1 cellular context compared by ENCODE assay signal in genomic region chr6:36383608-36384007, GRCh38.
TF ChIP-seq lines count a peak whose summit lies in the region.

No MANE protein-coding gene starts in this region.

TF ChIP-seq in K562, 482 proteins besides CTCF, POLR2A, EP300 and RAD21:
- TF ChIP-seq JUND (IDR thresholded peaks at IDR 0.05; ENCODE audit: borderline replicate concordance, low read depth, low read length) (peak; percentile 40; the same call in 1 of the 2 replicates), JUND (tag; IDR thresholded peaks at IDR 0.05; ENCODE audit: borderline replicate concordance, low read depth, low read length) (0 out of 3 replicates have a peak, but pooled peaks have one; percentile 12), RBM34 (IDR thresholded peaks at IDR 0.05; ENCODE audit: borderline replicate concordance, insufficient read depth, low read length) (no peak), ATF3 (IDR thresholded peaks at IDR 0.05) (peak; percentile 55; the same call in 1 of the 2 replicates), ATF3 (CRISPR knock-in tag; conservative IDR thresholded peaks at IDR 0.05) (no peak), FOSL1 (tag; conservative IDR thresholded peaks at IDR 0.05) (0 out of 2 replicates have a peak, but pooled peaks have one; percentile 35), PKNOX1 (IDR thresholded peaks at IDR 0.05) (peak; percentile 50; the same call in 1 of the 2 replicates), MEIS2 (IDR thresholded peaks at IDR 0.05; ENCODE audit: partially characterized antibody) (peak; percentile 89), POLR2H (tag; IDR thresholded peaks at IDR 0.05; ENCODE audit: low read depth) (no peak), ZEB2 (IDR thresholded peaks at IDR 0.05) (0 out of 2 replicates have a peak, but pooled peaks have one; percentile 28), CEBPB (tag; IDR thresholded peaks at IDR 0.05) (no peak), PBX2 (CRISPR knock-in tag; IDR thresholded peaks at IDR 0.05; ENCODE audit: low read depth) (no peak), PBX2 (tag; conservative IDR thresholded peaks at IDR 0.05; ENCODE audit: low read depth) (peak; percentile 88), AFF1 (IDR thresholded peaks at IDR 0.05; ENCODE audit: low read depth in 1 of 2, partially characterized antibody in 2 of 2) (no peak), UBTF (IDR thresholded peaks at IDR 0.05; ENCODE audit: borderline replicate concordance in 1 of 2, low read depth in 2 of 2, low read length in 2 of 2) (no peak), TSC22D4 (tag; IDR thresholded peaks at IDR 0.05) (no peak)
